ENCODE assay signal across 15 cellular contexts in the genomic region with DNA sequence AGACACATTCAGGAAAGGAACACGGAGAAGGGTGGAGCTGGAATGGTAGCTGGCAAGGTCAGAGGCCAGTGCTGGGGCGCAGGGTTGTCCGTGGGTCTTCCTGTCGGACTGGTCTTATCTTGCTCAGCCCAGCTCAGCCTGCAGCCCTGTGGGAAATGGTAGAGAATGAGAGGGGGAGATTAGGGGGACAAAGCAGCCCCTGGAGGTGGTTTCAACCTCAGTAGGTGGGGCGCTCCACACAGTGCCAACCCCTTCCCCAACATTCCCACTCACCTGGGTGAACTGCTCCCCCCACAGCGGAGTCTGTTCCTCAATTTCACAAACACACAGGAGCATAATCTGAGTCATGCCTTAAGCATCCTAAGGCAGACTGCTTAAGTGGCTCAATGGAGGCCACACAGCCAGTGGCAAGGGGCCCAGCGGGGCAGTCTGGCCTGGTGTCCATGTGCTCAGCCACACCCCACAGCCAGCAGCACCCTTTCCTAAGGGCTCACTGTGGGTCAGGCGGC. TPM values are rescaled to one million over a fixed set of nuclear protein-coding genes. Genes with fewer than 3 reads are reported as not detected.
DNase-seq lines count a peak whose midpoint lies in the region; ATAC-seq and TF ChIP-seq lines count a peak whose summit lies in the region.
"Had no signal": no experiment of that assay in that cellular context is flagged by ENCODE, and none has a peak within 500 bp of the region (broad histone marks: within the 10 kb centered on the region; RNA-seq: fewer than 3 reads in every experiment).

No MANE protein-coding gene starts in this region.

- H3K9me3 Mint-ChIP-seq in chondrocyte (ENCODE audit: low read depth): no peaks in the 10 kb centered on the region
- H3K9me3 Mint-ChIP-seq: naive B cell had no signal

- no peak overlapping the region for H3K4me3 ChIP-seq in MG63
- H3K4me3 ChIP-seq in mesodermal cell (ENCODE audit: extremely low read depth, insufficient read depth, low read length, poor library complexity, severe bottlenecking): no peak overlapping the region
- H3K4me3 ChIP-seq in tibial nerve: no peak overlapping the region

- peaks cover 5% of the 10 kb centered on the region for H3K4me1 ChIP-seq in mesodermal cell (ENCODE audit: control insufficient read depth, insufficient read depth, low read length, poor library complexity, severe bottlenecking)
- no peaks in the 10 kb centered on the region for H3K4me1 ChIP-seq in tibial nerve

- peaks cover 9% of the 10 kb centered on the region for H3K4me1 Mint-ChIP-seq in chondrocyte (ENCODE audit: low read depth)
- H3K4me1 Mint-ChIP-seq: activated CD4-positive, alpha-beta T cell treated with anti-CD3 and anti-CD28 coated beads for 36 hours had no signal

- no peak for TF ChIP-seq POLR2A in tibial nerve (IDR thresholded peaks at IDR 0.05)

- peak overlapping the region; percentile 49 for H3K27ac ChIP-seq in mesodermal cell (ENCODE audit: low read depth, low read length, severe bottlenecking)
- H3K27ac ChIP-seq in tibial nerve: no peak overlapping the region

- ATAC-seq in GM19455 (IDR thresholded peaks at IDR 0.05; ENCODE audit: unreplicated experiment) (no peak), HG03280 (IDR thresholded peaks at IDR 0.05; ENCODE audit: unreplicated experiment) (no peak)
- ATAC-seq: activated CD4-positive, alpha-beta T cell treated with anti-CD3 and anti-CD28 coated beads for 36 hours had no signal

- in situ Hi-C loops in Caki2 (cut with HindIII; ENCODE audit: low pct_unique_long_range_greater_than_20kb, low sequenced_read_pairs): no loop called here

- no peak overlapping the region for H3K4me3 Mint-ChIP-seq in chondrocyte (ENCODE audit: unreplicated experiment)
- H3K4me3 Mint-ChIP-seq: activated CD4-positive, alpha-beta T cell treated with anti-CD3 and anti-CD28 coated beads for 36 hours; naive B cell had no signal

- peak; percentile 10 for DNase-seq in Caki2 (ENCODE audit: low read depth)
- DNase-seq in MG63: peak; percentile 40
- peak; percentile 49 for DNase-seq in chondrocyte (ENCODE audit: low spot score)
- DNase-seq in CD1c-positive myeloid dendritic cell (ENCODE audit: extremely low spot score): no peak
- DNase-seq in tibial nerve (ENCODE audit: low spot score in 2 of 2): no peak
- DNase-seq: activated CD4-positive, alpha-beta T cell treated with anti-CD3 and anti-CD28 coated beads for 36 hours; activated effector memory CD4-positive, alpha-beta T cell treated with anti-CD3 and anti-CD28 coated beads, Interleukin-2, amount 50 U/mL, for 16 hours; COR-L47; cortex of kidney; naive B cell; NCI-H2227 treated with DMSO at 0.1 percent for 48 hours; SHP77 had no signal

- no peak overlapping the region for H3K27ac Mint-ChIP-seq in chondrocyte (ENCODE audit: unreplicated experiment)
- H3K27ac Mint-ChIP-seq: activated CD4-positive, alpha-beta T cell treated with anti-CD3 and anti-CD28 coated beads for 36 hours; naive B cell had no signal

- no peaks in the 10 kb centered on the region for H3K27me3 ChIP-seq in MG63
- no peaks in the 10 kb centered on the region for H3K27me3 ChIP-seq in tibial nerve

- TF ChIP-seq CTCF in chondrocyte (IDR thresholded peaks at IDR 0.05) (no peak), tibial nerve (IDR thresholded peaks at IDR 0.05) (no peak)

- no peaks in the 10 kb centered on the region for H3K27me3 Mint-ChIP-seq in chondrocyte (ENCODE audit: low read depth)
- H3K27me3 Mint-ChIP-seq: activated CD4-positive, alpha-beta T cell treated with anti-CD3 and anti-CD28 coated beads for 36 hours had no signal

- WGBS in mesodermal cell (ENCODE audit: insufficient coverage in 2 of 2), 2 experiments: 57 to 67% methylated on average over 1 of the region's 8 CpGs
- 28 to 65% methylated on average over 7 of the region's 8 CpGs for WGBS in tibial nerve, 2 donors

- H3K36me3 Mint-ChIP-seq in chondrocyte (ENCODE audit: low read depth): peaks cover 1% of the 10 kb centered on the region
- H3K36me3 Mint-ChIP-seq: naive B cell had no signal

- H3K9me3 ChIP-seq in MG63 (no peaks in the 10 kb centered on the region), mesodermal cell (ENCODE audit: control insufficient read depth, low read length) (no peaks in the 10 kb centered on the region), tibial nerve (no peaks in the 10 kb centered on the region)

- H3K36me3 ChIP-seq in MG63 (no peaks in the 10 kb centered on the region), mesodermal cell (ENCODE audit: control insufficient read depth, insufficient read depth, low read length) (no peaks in the 10 kb centered on the region), tibial nerve (no peaks in the 10 kb centered on the region)

- TF ChIP-seq EP300 in tibial nerve (IDR thresholded peaks at IDR 0.05): no peak

RNA-seq across cellular contexts. Expression of gene HDAC6, which starts 6.8 kb away (rescaled TPM):
- 64.4 and 101 TPM in 2 replicates for total RNA-seq in Caki2 (2014; rRNA removed; shearing (Covaris generic); ENCODE audit: low replicate concordance)
- total RNA-seq in MG63 (2014; rRNA removed; shearing (Covaris generic); ENCODE audit: low replicate concordance): 16.1 and 46.1 TPM in 2 replicates
- total RNA-seq in chondrocyte: 87.3 to 117 TPM (median 94.8 TPM) in 3 replicates
- 84.2 TPM for polyA plus RNA-seq in mesodermal cell (2013, experiment 1 of 2)
- polyA plus RNA-seq in mesodermal cell (2013, experiment 2 of 2): 82.9 TPM
- 100 to 1,000 TPM; 101 to 160 (median 120) TPM for total RNA-seq in tibial nerve

RNA-seq across cellular contexts. Expression of gene GATA1, which starts 8.7 kb away (rescaled TPM):
- total RNA-seq in Caki2 (2014; rRNA removed; shearing (Covaris generic); ENCODE audit: low replicate concordance): not detected in 2 replicates
- total RNA-seq in MG63 (2014; rRNA removed; shearing (Covaris generic); ENCODE audit: low replicate concordance): not detected in 2 replicates
- not detected in 3 replicates for total RNA-seq in chondrocyte
- 1.2 TPM for polyA plus RNA-seq in mesodermal cell (2013, experiment 1 of 2)
- not detected for polyA plus RNA-seq in mesodermal cell (2013, experiment 2 of 2)
- under 1 TPM in 1 of 4 donors, not detected in 3; 0.90 TPM for total RNA-seq in tibial nerve
- total RNA-seq: activated CD4-positive, alpha-beta T cell treated with anti-CD3 and anti-CD28 coated beads for 36 hours had no signal

RNA-seq across cellular contexts. Expression of gene ERAS, which starts 31.3 kb away (rescaled TPM):
- not detected in 2 replicates for total RNA-seq in Caki2 (2014; rRNA removed; shearing (Covaris generic); ENCODE audit: low replicate concordance)
- not detected in 2 replicates for total RNA-seq in MG63 (2014; rRNA removed; shearing (Covaris generic); ENCODE audit: low replicate concordance)
- total RNA-seq in chondrocyte (0.22 TPM in 1 of 3 replicates, not detected in the others), tibial nerve (not detected)
- polyA plus RNA-seq in mesodermal cell (2013, experiment 1 of 2): not detected
- not detected for polyA plus RNA-seq in mesodermal cell (2013, experiment 2 of 2)
- total RNA-seq: activated CD4-positive, alpha-beta T cell treated with anti-CD3 and anti-CD28 coated beads for 36 hours had no signal

RNA-seq across cellular contexts. Expression of gene GLOD5, which starts 33.5 kb away (rescaled TPM):
- total RNA-seq in Caki2 (2014; rRNA removed; shearing (Covaris generic); ENCODE audit: low replicate concordance): not detected in 2 replicates
- total RNA-seq in MG63 (2014; rRNA removed; shearing (Covaris generic); ENCODE audit: low replicate concordance): not detected in 2 replicates
- total RNA-seq in chondrocyte: not detected in 3 replicates
- polyA plus RNA-seq in mesodermal cell (2013, experiment 1 of 2): not detected
- polyA plus RNA-seq in mesodermal cell (2013, experiment 2 of 2): not detected
- total RNA-seq in tibial nerve: not detected
- total RNA-seq: activated CD4-positive, alpha-beta T cell treated with anti-CD3 and anti-CD28 coated beads for 36 hours had no signal

RNA-seq across cellular contexts. Expression of gene PCSK1N, which starts 40.4 kb away (rescaled TPM):
- total RNA-seq in Caki2 (2014; rRNA removed; shearing (Covaris generic); ENCODE audit: low replicate concordance): 93.6 and 112 TPM in 2 replicates
- total RNA-seq in MG63 (2014; rRNA removed; shearing (Covaris generic); ENCODE audit: low replicate concordance): 0.72 and 6.1 TPM in 2 replicates
- total RNA-seq in chondrocyte (58.7 to 74.2 TPM (median 69.2 TPM) in 3 replicates), tibial nerve (10 to 100 TPM in 1 of 4 donors, 1 to 10 TPM in 3; 5.0 to 21.8 (median 7.3) TPM)
- polyA plus RNA-seq in mesodermal cell (2013, experiment 1 of 2): 18.0 TPM
- 12.3 TPM for polyA plus RNA-seq in mesodermal cell (2013, experiment 2 of 2)

Comparison
In these comparisons a context has a peak if more than half of its experiments do, and no peak if none do; other contexts are left out.
1. DNase-seq: peak in Caki2 (single experiment), MG63 (single experiment) and chondrocyte (single experiment); none in CD1c-positive myeloid dendritic cell (single experiment) and tibial nerve (0 of 2).